In the genomic region with DNA sequence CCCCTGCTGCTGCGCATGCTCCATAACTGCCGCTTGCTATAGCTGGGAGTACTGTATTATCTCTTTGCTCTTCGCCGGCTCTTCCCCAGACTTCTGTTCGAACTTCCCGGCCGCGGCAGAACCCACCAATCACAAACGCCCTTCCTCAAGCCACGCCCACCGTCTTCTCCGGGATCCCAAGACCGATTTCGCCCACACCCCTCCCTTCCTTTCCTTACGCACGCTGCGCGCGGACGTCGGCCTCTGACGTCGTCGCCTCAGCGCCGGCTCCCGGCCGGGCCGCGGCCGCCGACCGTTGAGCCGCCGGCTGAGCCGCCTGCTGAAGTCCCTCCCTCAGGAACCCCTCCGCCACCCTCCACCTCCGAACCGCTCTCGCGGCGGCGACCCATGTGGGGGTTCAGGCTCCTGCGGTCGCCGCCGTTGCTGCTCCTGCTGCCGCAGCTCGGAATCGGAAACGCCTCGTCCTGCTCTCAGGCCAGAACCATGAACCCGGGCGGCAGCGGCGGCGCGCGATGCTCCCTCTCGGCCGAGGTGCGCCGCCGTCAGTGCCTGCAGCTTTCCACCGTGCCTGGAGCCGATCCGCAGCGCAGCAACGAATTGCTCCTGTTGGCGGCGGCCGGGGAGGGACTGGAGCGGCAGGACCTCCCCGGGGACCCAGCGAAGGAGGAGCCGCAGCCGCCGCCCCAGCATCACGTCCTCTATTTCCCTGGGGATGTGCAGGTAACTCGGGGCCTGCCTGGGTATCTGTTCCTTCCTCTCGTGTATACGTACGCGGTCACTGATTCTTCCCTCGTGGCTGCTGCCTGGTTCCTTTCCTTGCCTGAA, we compare ENCODE assay signal across 1 cellular context.
TF ChIP-seq lines count a peak whose summit lies in the region.

A gene with protein sequence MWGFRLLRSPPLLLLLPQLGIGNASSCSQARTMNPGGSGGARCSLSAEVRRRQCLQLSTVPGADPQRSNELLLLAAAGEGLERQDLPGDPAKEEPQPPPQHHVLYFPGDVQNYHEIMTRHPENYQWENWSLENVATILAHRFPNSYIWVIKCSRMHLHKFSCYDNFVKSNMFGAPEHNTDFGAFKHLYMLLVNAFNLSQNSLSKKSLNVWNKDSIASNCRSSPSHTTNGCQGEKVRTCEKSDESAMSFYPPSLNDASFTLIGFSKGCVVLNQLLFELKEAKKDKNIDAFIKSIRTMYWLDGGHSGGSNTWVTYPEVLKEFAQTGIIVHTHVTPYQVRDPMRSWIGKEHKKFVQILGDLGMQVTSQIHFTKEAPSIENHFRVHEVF (plus strand): TSS at position 242 of the 825 bp plus-strand sequence. CDS start 146 bp downstream, at position 388.

TF ChIP-seq in HEK293, 187 proteins besides CTCF, POLR2A, EP300 and RAD21 (continued from another document and continues in another):
- TF ChIP-seq, protein P1, sequence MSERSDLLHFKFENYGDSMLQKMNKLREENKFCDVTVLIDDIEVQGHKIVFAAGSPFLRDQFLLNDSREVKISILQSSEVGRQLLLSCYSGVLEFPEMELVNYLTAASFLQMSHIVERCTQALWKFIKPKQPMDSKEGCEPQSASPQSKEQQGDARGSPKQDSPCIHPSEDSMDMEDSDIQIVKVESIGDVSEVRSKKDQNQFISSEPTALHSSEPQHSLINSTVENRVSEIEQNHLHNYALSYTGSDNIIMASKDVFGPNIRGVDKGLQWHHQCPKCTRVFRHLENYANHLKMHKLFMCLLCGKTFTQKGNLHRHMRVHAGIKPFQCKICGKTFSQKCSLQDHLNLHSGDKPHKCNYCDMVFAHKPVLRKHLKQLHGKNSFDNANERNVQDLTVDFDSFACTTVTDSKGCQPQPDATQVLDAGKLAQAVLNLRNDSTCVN (tag by site-specific recombination; optimal IDR thresholded peaks at IDR 0.05): peak; percentile 93
- no peak for TF ChIP-seq SP7 (tag by site-specific recombination; IDR thresholded peaks at IDR 0.05)
- no peak for TF ChIP-seq ZNF571 (tag by site-specific recombination; IDR thresholded peaks at IDR 0.05)
- TF ChIP-seq ZFP69B (tag by site-specific recombination; IDR thresholded peaks at IDR 0.05): no peak
- 0 out of 2 replicates have a peak, but pooled peaks have one; percentile 62 for TF ChIP-seq ZXDB (tag by site-specific recombination; IDR thresholded peaks at IDR 0.05)
- peak; percentile 71; the same call in 1 of the 2 replicates for TF ChIP-seq ZSCAN30 (tag by site-specific recombination; IDR thresholded peaks at IDR 0.05)
- TF ChIP-seq IKZF3 (tag by site-specific recombination; IDR thresholded peaks at IDR 0.05): peak; percentile 84
- no peak for TF ChIP-seq ZBTB8A (tag by site-specific recombination; IDR thresholded peaks at IDR 0.05)
- TF ChIP-seq ZBTB20 (tag by site-specific recombination; IDR thresholded peaks at IDR 0.05): peak; percentile 81
- TF ChIP-seq, protein P2, sequence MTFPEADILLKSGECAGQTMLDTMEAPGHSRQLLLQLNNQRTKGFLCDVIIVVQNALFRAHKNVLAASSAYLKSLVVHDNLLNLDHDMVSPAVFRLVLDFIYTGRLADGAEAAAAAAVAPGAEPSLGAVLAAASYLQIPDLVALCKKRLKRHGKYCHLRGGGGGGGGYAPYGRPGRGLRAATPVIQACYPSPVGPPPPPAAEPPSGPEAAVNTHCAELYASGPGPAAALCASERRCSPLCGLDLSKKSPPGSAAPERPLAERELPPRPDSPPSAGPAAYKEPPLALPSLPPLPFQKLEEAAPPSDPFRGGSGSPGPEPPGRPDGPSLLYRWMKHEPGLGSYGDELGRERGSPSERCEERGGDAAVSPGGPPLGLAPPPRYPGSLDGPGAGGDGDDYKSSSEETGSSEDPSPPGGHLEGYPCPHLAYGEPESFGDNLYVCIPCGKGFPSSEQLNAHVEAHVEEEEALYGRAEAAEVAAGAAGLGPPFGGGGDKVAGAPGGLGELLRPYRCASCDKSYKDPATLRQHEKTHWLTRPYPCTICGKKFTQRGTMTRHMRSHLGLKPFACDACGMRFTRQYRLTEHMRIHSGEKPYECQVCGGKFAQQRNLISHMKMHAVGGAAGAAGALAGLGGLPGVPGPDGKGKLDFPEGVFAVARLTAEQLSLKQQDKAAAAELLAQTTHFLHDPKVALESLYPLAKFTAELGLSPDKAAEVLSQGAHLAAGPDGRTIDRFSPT (tag by site-specific recombination; IDR thresholded peaks at IDR 0.05): no peak
- TF ChIP-seq SETDB1 (IDR thresholded peaks at IDR 0.05; ENCODE audit: insufficient read length, low read length): peak; percentile 77
- peak; percentile 35; the same call in 1 of the 2 replicates for TF ChIP-seq ZNF843 (tag by site-specific recombination; IDR thresholded peaks at IDR 0.05)
- no peak for TF ChIP-seq ZNF23 (tag by site-specific recombination; IDR thresholded peaks at IDR 0.05; ENCODE audit: borderline replicate concordance)
- TF ChIP-seq ZNF530 (tag by site-specific recombination; IDR thresholded peaks at IDR 0.05; ENCODE audit: low read depth): no peak
- 0 out of 2 replicates have a peak, but pooled peaks have one; percentile 21 for TF ChIP-seq ZNF561 (tag by site-specific recombination; IDR thresholded peaks at IDR 0.05; ENCODE audit: borderline replicate concordance)
- TF ChIP-seq, protein P3, sequence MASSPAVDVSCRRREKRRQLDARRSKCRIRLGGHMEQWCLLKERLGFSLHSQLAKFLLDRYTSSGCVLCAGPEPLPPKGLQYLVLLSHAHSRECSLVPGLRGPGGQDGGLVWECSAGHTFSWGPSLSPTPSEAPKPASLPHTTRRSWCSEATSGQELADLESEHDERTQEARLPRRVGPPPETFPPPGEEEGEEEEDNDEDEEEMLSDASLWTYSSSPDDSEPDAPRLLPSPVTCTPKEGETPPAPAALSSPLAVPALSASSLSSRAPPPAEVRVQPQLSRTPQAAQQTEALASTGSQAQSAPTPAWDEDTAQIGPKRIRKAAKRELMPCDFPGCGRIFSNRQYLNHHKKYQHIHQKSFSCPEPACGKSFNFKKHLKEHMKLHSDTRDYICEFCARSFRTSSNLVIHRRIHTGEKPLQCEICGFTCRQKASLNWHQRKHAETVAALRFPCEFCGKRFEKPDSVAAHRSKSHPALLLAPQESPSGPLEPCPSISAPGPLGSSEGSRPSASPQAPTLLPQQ (tag by site-specific recombination; IDR thresholded peaks at IDR 0.05): peak; percentile 72; the same call in 1 of the 2 replicates
- 0 out of 2 replicates have a peak, but pooled peaks have one; percentile 47 for TF ChIP-seq ZNF501 (tag by site-specific recombination; IDR thresholded peaks at IDR 0.05)
- TF ChIP-seq, protein P4, sequence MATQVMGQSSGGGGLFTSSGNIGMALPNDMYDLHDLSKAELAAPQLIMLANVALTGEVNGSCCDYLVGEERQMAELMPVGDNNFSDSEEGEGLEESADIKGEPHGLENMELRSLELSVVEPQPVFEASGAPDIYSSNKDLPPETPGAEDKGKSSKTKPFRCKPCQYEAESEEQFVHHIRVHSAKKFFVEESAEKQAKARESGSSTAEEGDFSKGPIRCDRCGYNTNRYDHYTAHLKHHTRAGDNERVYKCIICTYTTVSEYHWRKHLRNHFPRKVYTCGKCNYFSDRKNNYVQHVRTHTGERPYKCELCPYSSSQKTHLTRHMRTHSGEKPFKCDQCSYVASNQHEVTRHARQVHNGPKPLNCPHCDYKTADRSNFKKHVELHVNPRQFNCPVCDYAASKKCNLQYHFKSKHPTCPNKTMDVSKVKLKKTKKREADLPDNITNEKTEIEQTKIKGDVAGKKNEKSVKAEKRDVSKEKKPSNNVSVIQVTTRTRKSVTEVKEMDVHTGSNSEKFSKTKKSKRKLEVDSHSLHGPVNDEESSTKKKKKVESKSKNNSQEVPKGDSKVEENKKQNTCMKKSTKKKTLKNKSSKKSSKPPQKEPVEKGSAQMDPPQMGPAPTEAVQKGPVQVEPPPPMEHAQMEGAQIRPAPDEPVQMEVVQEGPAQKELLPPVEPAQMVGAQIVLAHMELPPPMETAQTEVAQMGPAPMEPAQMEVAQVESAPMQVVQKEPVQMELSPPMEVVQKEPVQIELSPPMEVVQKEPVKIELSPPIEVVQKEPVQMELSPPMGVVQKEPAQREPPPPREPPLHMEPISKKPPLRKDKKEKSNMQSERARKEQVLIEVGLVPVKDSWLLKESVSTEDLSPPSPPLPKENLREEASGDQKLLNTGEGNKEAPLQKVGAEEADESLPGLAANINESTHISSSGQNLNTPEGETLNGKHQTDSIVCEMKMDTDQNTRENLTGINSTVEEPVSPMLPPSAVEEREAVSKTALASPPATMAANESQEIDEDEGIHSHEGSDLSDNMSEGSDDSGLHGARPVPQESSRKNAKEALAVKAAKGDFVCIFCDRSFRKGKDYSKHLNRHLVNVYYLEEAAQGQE (tag by site-specific recombination; IDR thresholded peaks at IDR 0.05): peak; percentile 22; the same call in 1 of the 2 replicates
- no peak for TF ChIP-seq KLF7 (tag by site-specific recombination; IDR thresholded peaks at IDR 0.05; ENCODE audit: borderline replicate concordance)
- TF ChIP-seq SP3 (tag by site-specific recombination; IDR thresholded peaks at IDR 0.05): peak; percentile 53
- TF ChIP-seq ZFP41 (tag by site-specific recombination; IDR thresholded peaks at IDR 0.05; ENCODE audit: borderline replicate concordance): no peak
- no peak; the same call in none of the 2 replicates for TF ChIP-seq ZFHX2 (tag by site-specific recombination; conservative IDR thresholded peaks at IDR 0.05)
- peak; percentile 88 for TF ChIP-seq ZNF341 (tag by site-specific recombination; IDR thresholded peaks at IDR 0.05; ENCODE audit: low read depth)
- TF ChIP-seq, protein P5, sequence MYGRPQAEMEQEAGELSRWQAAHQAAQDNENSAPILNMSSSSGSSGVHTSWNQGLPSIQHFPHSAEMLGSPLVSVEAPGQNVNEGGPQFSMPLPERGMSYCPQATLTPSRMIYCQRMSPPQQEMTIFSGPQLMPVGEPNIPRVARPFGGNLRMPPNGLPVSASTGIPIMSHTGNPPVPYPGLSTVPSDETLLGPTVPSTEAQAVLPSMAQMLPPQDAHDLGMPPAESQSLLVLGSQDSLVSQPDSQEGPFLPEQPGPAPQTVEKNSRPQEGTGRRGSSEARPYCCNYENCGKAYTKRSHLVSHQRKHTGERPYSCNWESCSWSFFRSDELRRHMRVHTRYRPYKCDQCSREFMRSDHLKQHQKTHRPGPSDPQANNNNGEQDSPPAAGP (tag by site-specific recombination; IDR thresholded peaks at IDR 0.05): no peak
- TF ChIP-seq ZNF529 (tag by site-specific recombination; IDR thresholded peaks at IDR 0.05; ENCODE audit: insufficient replicate concordance): no peak
- TF ChIP-seq, protein P6, sequence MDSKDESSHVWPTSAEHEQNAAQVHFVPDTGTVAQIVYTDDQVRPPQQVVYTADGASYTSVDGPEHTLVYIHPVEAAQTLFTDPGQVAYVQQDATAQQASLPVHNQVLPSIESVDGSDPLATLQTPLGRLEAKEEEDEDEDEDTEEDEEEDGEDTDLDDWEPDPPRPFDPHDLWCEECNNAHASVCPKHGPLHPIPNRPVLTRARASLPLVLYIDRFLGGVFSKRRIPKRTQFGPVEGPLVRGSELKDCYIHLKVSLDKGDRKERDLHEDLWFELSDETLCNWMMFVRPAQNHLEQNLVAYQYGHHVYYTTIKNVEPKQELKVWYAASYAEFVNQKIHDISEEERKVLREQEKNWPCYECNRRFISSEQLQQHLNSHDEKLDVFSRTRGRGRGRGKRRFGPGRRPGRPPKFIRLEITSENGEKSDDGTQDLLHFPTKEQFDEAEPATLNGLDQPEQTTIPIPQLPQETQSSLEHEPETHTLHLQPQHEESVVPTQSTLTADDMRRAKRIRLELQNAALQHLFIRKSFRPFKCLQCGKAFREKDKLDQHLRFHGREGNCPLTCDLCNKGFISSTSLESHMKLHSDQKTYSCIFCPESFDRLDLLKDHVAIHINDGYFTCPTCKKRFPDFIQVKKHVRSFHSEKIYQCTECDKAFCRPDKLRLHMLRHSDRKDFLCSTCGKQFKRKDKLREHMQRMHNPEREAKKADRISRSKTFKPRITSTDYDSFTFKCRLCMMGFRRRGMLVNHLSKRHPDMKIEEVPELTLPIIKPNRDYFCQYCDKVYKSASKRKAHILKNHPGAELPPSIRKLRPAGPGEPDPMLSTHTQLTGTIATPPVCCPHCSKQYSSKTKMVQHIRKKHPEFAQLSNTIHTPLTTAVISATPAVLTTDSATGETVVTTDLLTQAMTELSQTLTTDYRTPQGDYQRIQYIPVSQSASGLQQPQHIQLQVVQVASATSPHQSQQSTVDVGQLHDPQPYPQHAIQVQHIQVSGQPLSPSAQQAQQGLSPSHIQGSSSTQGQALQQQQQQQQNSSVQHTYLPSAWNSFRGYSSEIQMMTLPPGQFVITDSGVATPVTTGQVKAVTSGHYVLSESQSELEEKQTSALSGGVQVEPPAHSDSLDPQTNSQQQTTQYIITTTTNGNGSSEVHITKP (tag by site-specific recombination; IDR thresholded peaks at IDR 0.05): peak; percentile 49
- TF ChIP-seq ZEB2 (tag by site-specific recombination; IDR thresholded peaks at IDR 0.05): no peak; the same call in 1 of the 2 replicates
- TF ChIP-seq GLIS2 (tag by site-specific recombination; IDR thresholded peaks at IDR 0.05): peak; percentile 18; the same call in 1 of the 2 replicates
- peak; percentile 11; the same call in 1 of the 2 replicates for TF ChIP-seq KLF9 (tag by site-specific recombination; IDR thresholded peaks at IDR 0.05; ENCODE audit: low read depth)
- TF ChIP-seq ZNF76 (tag by site-specific recombination; IDR thresholded peaks at IDR 0.05; ENCODE audit: borderline replicate concordance, low read depth): peak; percentile 53; the same call in 1 of the 2 replicates
- TF ChIP-seq SP2 (tag by site-specific recombination; IDR thresholded peaks at IDR 0.05): peak; percentile 71
- TF ChIP-seq YY2 (tag by site-specific recombination; IDR thresholded peaks at IDR 0.05): no peak
- TF ChIP-seq ZNF157 (tag by site-specific recombination; IDR thresholded peaks at IDR 0.05): no peak
- peak; percentile 35; the same call in 1 of the 2 replicates for TF ChIP-seq KLF8 (tag by site-specific recombination; IDR thresholded peaks at IDR 0.05)
- TF ChIP-seq ZNF19 (tag by site-specific recombination; IDR thresholded peaks at IDR 0.05; ENCODE audit: low read depth): no peak
- TF ChIP-seq ZNF660 (tag by site-specific recombination; IDR thresholded peaks at IDR 0.05): peak; percentile 76
- no peak for TF ChIP-seq ZNF433 (tag by site-specific recombination; IDR thresholded peaks at IDR 0.05; ENCODE audit: low read depth)
